ENCODE assay signal across 8 cellular contexts in the genomic region with DNA sequence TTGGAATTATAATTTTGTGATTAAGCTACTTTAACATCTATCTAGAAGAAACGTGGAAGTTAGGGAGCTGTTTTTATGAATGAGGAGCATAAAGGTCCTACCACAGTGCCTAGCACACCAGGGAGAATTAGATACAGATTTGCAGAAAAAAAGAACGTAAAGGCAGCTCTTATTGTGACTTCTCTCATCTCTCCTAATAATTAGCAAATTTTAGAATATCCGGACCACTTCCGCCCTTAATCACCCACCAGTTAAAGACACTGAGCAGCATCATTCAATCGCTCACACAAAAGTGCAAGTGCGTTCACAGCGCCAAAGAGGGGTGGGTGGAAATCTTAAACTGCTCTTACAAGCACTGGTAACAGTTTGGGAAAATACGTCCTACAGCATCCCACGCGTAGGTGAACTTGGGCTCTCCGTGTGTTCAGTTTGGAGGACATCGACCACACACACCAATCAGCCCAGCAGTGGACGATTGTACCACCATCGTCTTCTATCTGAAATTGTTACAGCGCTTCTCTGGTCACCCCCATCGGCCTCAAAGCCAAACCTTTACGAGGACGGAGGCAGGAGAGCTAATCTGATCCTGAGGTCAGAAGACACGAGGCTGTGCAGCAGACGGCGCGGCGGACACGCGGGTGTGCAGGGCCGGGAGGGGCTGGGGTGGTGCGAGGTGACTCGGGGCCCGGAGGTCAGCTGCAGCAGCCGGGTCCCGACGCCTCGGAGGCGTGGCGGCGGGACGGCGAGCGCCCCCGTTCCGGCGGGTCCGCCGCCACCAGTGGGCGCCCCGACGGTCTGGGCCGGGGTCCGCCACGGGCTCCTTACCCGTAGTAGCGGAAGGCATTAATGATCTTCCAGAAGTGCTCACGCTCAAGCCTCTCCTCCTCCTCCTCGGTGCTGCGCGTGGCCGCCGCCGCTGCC. TPM values are rescaled to one million over a fixed set of nuclear protein-coding genes. Genes with fewer than 3 reads are reported as not detected.
A peak's percentile ranks its signal among the peaks of the same experiment; 100 is the strongest.
DNase-seq lines count a peak whose midpoint lies in the region; ATAC-seq and TF ChIP-seq lines count a peak whose summit lies in the region.

No MANE protein-coding gene starts in this region.

- peak overlapping the region; percentile 64 for H3K4me3 ChIP-seq in urinary bladder (ENCODE audit: low read depth, low read length)

- peak; percentile 2 to 53 (median 20) for DNase-seq in CD4-positive, alpha-beta T cell
- DNase-seq in RPMI7951 (ENCODE audit: low read depth): peak; percentile 43
- DNase-seq in activated naive CD8-positive, alpha-beta T cell treated with anti-CD3 and anti-CD28 coated beads for 36 hours: peak; percentile 64
- DNase-seq in cardiac septum (ENCODE audit: low spot score): peak; percentile 80
- peak in 9 of 10 donors; percentile 19 to 88 (median 41) for DNase-seq in posterior cingulate gyrus

- POLR2A ChIA-PET in CD4-positive, alpha-beta T cell (lab: Charles Lee): interaction anchor here (1.0 to 6.2 kb wide), 14 partner anchors 8 to 1367 kb away, joined by 3 to 173 read pairs (median 6); partner anchors contain the start of genes C9orf40, NMRK1, OSTF1 and RFK

- H3K4me1 ChIP-seq in urinary bladder (ENCODE audit: insufficient read depth): no peaks in the 10 kb centered on the region

- WGBS in urinary bladder: under 1% methylated on average over 59 of the region's 59 CpGs

- no peaks in the 10 kb centered on the region for H3K36me3 ChIP-seq in urinary bladder (ENCODE audit: insufficient read depth)

- H3K36me3 Mint-ChIP-seq in CD4-positive, alpha-beta T cell (ENCODE audit: low read depth): peaks cover 5% of the 10 kb centered on the region
- H3K36me3 Mint-ChIP-seq in activated naive CD8-positive, alpha-beta T cell treated with anti-CD3 and anti-CD28 coated beads for 36 hours: peaks cover 22% of the 10 kb centered on the region

- H3K9me3 Mint-ChIP-seq in CD4-positive, alpha-beta T cell: no peaks in the 10 kb centered on the region
- no peaks in the 10 kb centered on the region for H3K9me3 Mint-ChIP-seq in activated naive CD8-positive, alpha-beta T cell treated with anti-CD3 and anti-CD28 coated beads for 36 hours

- peak; percentile 4 for ATAC-seq in CD4-positive, alpha-beta T cell (ENCODE audit: poor library complexity)
- ATAC-seq in GM19351 (IDR thresholded peaks at IDR 0.05; ENCODE audit: unreplicated experiment) (peak; percentile 43), HG03442 (IDR thresholded peaks at IDR 0.05; ENCODE audit: unreplicated experiment) (peak; percentile 33)

- H3K27ac Mint-ChIP-seq in CD4-positive, alpha-beta T cell: peak overlapping the region; percentile 92
- H3K27ac Mint-ChIP-seq in activated naive CD8-positive, alpha-beta T cell treated with anti-CD3 and anti-CD28 coated beads for 36 hours: peak overlapping the region; percentile 99

- H3K27me3 Mint-ChIP-seq in CD4-positive, alpha-beta T cell: no peaks in the 10 kb centered on the region
- H3K27me3 Mint-ChIP-seq in activated naive CD8-positive, alpha-beta T cell treated with anti-CD3 and anti-CD28 coated beads for 36 hours: no peaks in the 10 kb centered on the region

- peaks cover 56% of the 10 kb centered on the region for H3K4me1 Mint-ChIP-seq in CD4-positive, alpha-beta T cell (ENCODE audit: low read depth)
- H3K4me1 Mint-ChIP-seq in activated naive CD8-positive, alpha-beta T cell treated with anti-CD3 and anti-CD28 coated beads for 36 hours: peaks cover 37% of the 10 kb centered on the region

- H3K4me3 Mint-ChIP-seq in CD4-positive, alpha-beta T cell: peak overlapping the region; percentile 98
- peak overlapping the region; percentile 94 for H3K4me3 Mint-ChIP-seq in activated naive CD8-positive, alpha-beta T cell treated with anti-CD3 and anti-CD28 coated beads for 36 hours

- H3K27me3 ChIP-seq in CD4-positive, alpha-beta T cell (ENCODE audit: control insufficient read depth, insufficient read depth, low read length): no peaks in the 10 kb centered on the region

- peak overlapping the region; percentile 85 for H3K27ac ChIP-seq in CD4-positive, alpha-beta T cell (ENCODE audit: low read depth, low read length)
- peak overlapping the region; percentile 91 for H3K27ac ChIP-seq in urinary bladder (ENCODE audit: low read depth)

- CTCF ChIA-PET in CD4-positive, alpha-beta T cell (lab: Charles Lee): interaction anchor here (0.5 to 5.1 kb wide), 11 partner anchors 12 to 254 kb away, joined by 3 to 31 read pairs (median 4); partner anchors contain the start of genes C9orf40, NMRK1 and OSTF1

- intact Hi-C loops in CD4-positive, alpha-beta T cell (cut with DNase I, micrococcal nuclease): loop anchor here (1.0 to 10.0 kb wide), 8 partner anchors 49 to 1370 kb away; partner anchors contain the start of gene C9orf40 (in 2 of the 2)
- intact Hi-C loops in cardiac septum (cut with DNase I): loop anchor here (1.0 kb wide), 1 partner anchor 61 kb away; the partner anchor contains the start of genes NMRK1 and OSTF1
- intact Hi-C loops in posterior cingulate gyrus (cut with DNase I): loop anchor here (1.0 kb wide), 1 partner anchor 61 kb away; the partner anchor contains the start of genes NMRK1 and OSTF1

- H3K9me3 ChIP-seq in CD4-positive, alpha-beta T cell (ENCODE audit: control insufficient read depth, low read length): no peaks in the 10 kb centered on the region

- peak; percentile 30 for TF ChIP-seq CTCF in CD4-positive, alpha-beta T cell (IDR thresholded peaks at IDR 0.05)

RNA-seq across cellular contexts. Expression of gene CARNMT1, which starts 0.6 kb away (rescaled TPM):
- total RNA-seq in CD4-positive, alpha-beta T cell: 10 to 100 TPM; 25.2 to 25.3 TPM
- 15.0 and 15.6 TPM in 2 replicates for total RNA-seq in RPMI7951 (2014; rRNA removed; shearing (Covaris generic))
- total RNA-seq in activated naive CD8-positive, alpha-beta T cell treated with anti-CD3 and anti-CD28 coated beads for 36 hours: 10 to 100 TPM; 40.5 to 42.3 TPM
- total RNA-seq in cardiac septum: 11.4 TPM
- total RNA-seq in urinary bladder: 42.3 TPM
- 5.2 TPM for polyA plus RNA-seq in urinary bladder

Comparison
In these comparisons a context has a peak if more than half of its experiments do, and no peak if none do; other contexts are left out.
1. Peak in every context shown above with its lines: DNase-seq, ATAC-seq, H3K4me3 ChIP-seq and H3K27ac ChIP-seq.
2. DNase-seq: peak in every context shown above with its lines; median percentile 80 in cardiac septum; 64 in activated naive CD8-positive, alpha-beta T cell treated with anti-CD3 and anti-CD28 coated beads for 36 hours; 43 in RPMI7951; 41 in posterior cingulate gyrus; 20 in CD4-positive, alpha-beta T cell.